In the genomic region with DNA sequence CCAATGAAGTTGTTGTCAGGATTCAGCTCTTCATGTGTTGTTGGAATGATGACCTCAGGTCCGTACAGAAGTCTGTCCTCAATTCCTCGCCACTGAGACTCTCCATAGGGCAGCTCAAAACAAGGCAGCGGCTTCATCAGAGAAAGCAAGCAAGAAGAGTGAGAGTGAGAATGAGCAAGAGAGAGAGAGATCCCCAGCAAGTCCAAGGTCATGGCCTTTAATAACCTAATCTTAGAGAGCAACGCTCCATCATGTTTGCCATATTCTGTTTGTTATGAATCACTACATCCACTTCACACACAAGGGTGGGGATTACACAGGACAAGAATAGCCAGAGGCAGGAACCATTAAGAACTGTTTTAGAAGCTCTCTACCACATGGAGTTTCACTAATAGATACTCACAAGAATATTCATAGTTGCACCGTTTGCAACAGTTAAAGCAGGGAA, we compare ENCODE assay signal across 13 cellular contexts. TPM values are rescaled to one million over a fixed set of nuclear protein-coding genes. Genes with fewer than 3 reads are reported as not detected.
DNase-seq lines count a peak whose midpoint lies in the region; ATAC-seq and TF ChIP-seq lines count a peak whose summit lies in the region.
"Had no signal": no experiment of that assay in that cellular context is flagged by ENCODE, and none has a peak within 500 bp of the region (broad histone marks: within the 10 kb centered on the region; RNA-seq: fewer than 3 reads in every experiment).

No MANE protein-coding gene starts in this region.

- H3K4me3 ChIP-seq in mucosa of descending colon, result no peak overlapping the region
- H3K4me3 ChIP-seq: HAP-1 had no signal

- intact Hi-C loops in mucosa of descending colon (cut with DNase I, micrococcal nuclease), result no loop called here

- ATAC-seq in GM18873 (IDR thresholded peaks at IDR 0.05; ENCODE audit: low FRiP score, unreplicated experiment), result peak; percentile 79
- ATAC-seq in GM21825 (IDR thresholded peaks at IDR 0.05; ENCODE audit: unreplicated experiment), result peak; percentile 74
- ATAC-seq in HG03442 (IDR thresholded peaks at IDR 0.05; ENCODE audit: unreplicated experiment), result peak; percentile 96
- ATAC-seq in mucosa of descending colon, result peak; percentile 42
- ATAC-seq in T-cell (replicated peaks in 1 of 4), result no peak

- no peaks in the 10 kb centered on the region for H3K36me3 Mint-ChIP-seq in T-cell

- no peak overlapping the region for H3K4me3 Mint-ChIP-seq in T-cell
- H3K4me3 Mint-ChIP-seq: dendritic cell treated with granulocyte-macrophage colony-stimulating factor and Interleukin-4, amounts not matched to agents 40 ng/mL and 50 ng/mL, for 4 days had no signal

- DNase-seq in mucosa of descending colon (no peak), caudate nucleus (lab: John Stamatoyannopoulos, UW) (no peak), mucosa of gallbladder (ENCODE audit: low spot score) (no peak), NCI-H510A treated with DMSO at 0.1 percent for 48 hours (lab: John Stamatoyannopoulos, UW) (no peak), T-cell (no peak)
- DNase-seq: activated T-cell treated with anti-CD3 and anti-CD28 coated beads for 4 hours, NCI-H1436 treated with DMSO at 0.1 percent for 48 hours had no signal

- H3K27me3 Mint-ChIP-seq in T-cell, result no peaks in the 10 kb centered on the region
- H3K27me3 Mint-ChIP-seq: dendritic cell treated with granulocyte-macrophage colony-stimulating factor and Interleukin-4, amounts not matched to agents 40 ng/mL and 50 ng/mL, for 4 days had no signal

- H3K36me3 ChIP-seq in mucosa of descending colon (ENCODE audit: low read depth), result no peaks in the 10 kb centered on the region
- H3K36me3 ChIP-seq: HAP-1, neutrophil had no signal

- TF ChIP-seq CTCF in mucosa of descending colon (IDR thresholded peaks at IDR 0.05), result no peak

- peaks cover 0 to 3% (median 0%) of the 10 kb centered on the region in 3 donors for H3K4me1 Mint-ChIP-seq in T-cell

- POLR2A ChIA-PET in T-cell (lab: Charles Lee), result no interaction called here

- H3K27ac ChIP-seq in caudate nucleus (ENCODE audit: low read depth, low read length), result no peak overlapping the region
- H3K27ac ChIP-seq: neutrophil had no signal

- no peak overlapping the region for H3K27ac Mint-ChIP-seq in T-cell
- H3K27ac Mint-ChIP-seq: dendritic cell treated with granulocyte-macrophage colony-stimulating factor and Interleukin-4, amounts not matched to agents 40 ng/mL and 50 ng/mL, for 4 days had no signal

- CTCF ChIA-PET in T-cell (lab: Charles Lee), result interaction anchor here in 1 of 2 donors (0.8 kb wide), 1 partner anchor 10 kb away, joined by 3 read pairs; no protein-coding TSS in a partner anchor

- no peaks in the 10 kb centered on the region for H3K9me3 ChIP-seq in mucosa of descending colon
- H3K9me3 ChIP-seq: HAP-1, neutrophil had no signal

- no peaks in the 10 kb centered on the region for H3K9me3 Mint-ChIP-seq in T-cell
- H3K9me3 Mint-ChIP-seq: dendritic cell treated with granulocyte-macrophage colony-stimulating factor and Interleukin-4, amounts not matched to agents 40 ng/mL and 50 ng/mL, for 4 days had no signal

- H3K4me1 ChIP-seq in mucosa of descending colon (ENCODE audit: low read depth), result no peaks in the 10 kb centered on the region
- H3K4me1 ChIP-seq: HAP-1 had no signal

RNA-seq across cellular contexts. Expression of a gene that starts 23.3 kb away (rescaled TPM):
- total RNA-seq in mucosa of descending colon, result not detected
- 1,865 TPM for total RNA-seq in mucosa of gallbladder
- under 1 TPM in 3 of 5 donors, not detected in 2; 0.23 to 0.73 (median 0.60) TPM for total RNA-seq in T-cell

Comparison
In these comparisons a context has a peak if more than half of its experiments do, and no peak if none do; other contexts are left out.
1. ATAC-seq: peak in GM18873 (single experiment), GM21825 (single experiment), HG03442 (single experiment) and mucosa of descending colon (single experiment); none in T-cell (0 of 4).
2. RNA of a gene that starts 23.3 kb away (total RNA-seq): 1,865 TPM in mucosa of gallbladder (single experiment); 0.23 to 0.73 TPM in T-cell and not detected in mucosa of descending colon; every median in the first group is over 1,000 times any median in the second.